13 cellular contexts compared by ENCODE assay signal in genomic region chr11:74139151-74139918, GRCh38. TPM values are rescaled to one million over a fixed set of nuclear protein-coding genes. Genes with fewer than 3 reads are reported as not detected.
DNase-seq lines count a peak whose midpoint lies in the region; ATAC-seq and TF ChIP-seq lines count a peak whose summit lies in the region.
"Had no signal": no experiment of that assay in that cellular context is flagged by ENCODE, and none has a peak within 500 bp of the region (broad histone marks: within the 10 kb centered on the region; RNA-seq: fewer than 3 reads in every experiment).

No MANE protein-coding gene starts in this region.

- DNase-seq in Right ventricle myocardium superior = no peak
- DNase-seq in right cardiac atrium = no peak
- DNase-seq in dorsolateral prefrontal cortex = no peak
- no peak for DNase-seq in mesothelial cell of epicardium (ENCODE audit: low spot score in 2 of 2, unreplicated experiment in 2 of 2)
- DNase-seq in GM10248 (ENCODE audit: extremely low spot score) = no peak
- DNase-seq in NCI-H82 treated with DMSO at 0.1 percent for 48 hours (lab: John Stamatoyannopoulos, UW; ENCODE audit: unreplicated experiment) = no peak
- no peak for DNase-seq in stimulated activated CD4-positive, alpha-beta T cell treated with anti-CD3 and anti-CD28 coated beads, Interleukin-4, amount 100 ng/mL, for 24 hours
- DNase-seq: activated naive CD8-positive, alpha-beta T cell treated with anti-CD3 and anti-CD28 coated beads, Interleukin-2, amount 10 ng/mL, durations not matched to agents 7 days and 5 days; effector memory CD4-positive, alpha-beta T cell; GF-D8; naive B cell; NCI-H1417 had no signal

- ATAC-seq in Right ventricle myocardium superior (ENCODE audit: poor library complexity) (peak; percentile 34), right cardiac atrium (no peak), GM21447 (IDR thresholded peaks at IDR 0.05; ENCODE audit: unreplicated experiment) (no peak)

- H3K9me3 Mint-ChIP-seq in mesothelial cell of epicardium = no peaks in the 10 kb centered on the region
- H3K9me3 Mint-ChIP-seq: activated naive CD8-positive, alpha-beta T cell treated with anti-CD3 and anti-CD28 coated beads, Interleukin-2, amount 10 ng/mL, durations not matched to agents 7 days and 5 days; naive B cell had no signal

- H3K27ac Mint-ChIP-seq in mesothelial cell of epicardium = peak overlapping the region; percentile 99
- H3K27ac Mint-ChIP-seq: activated naive CD8-positive, alpha-beta T cell treated with anti-CD3 and anti-CD28 coated beads, Interleukin-2, amount 10 ng/mL, durations not matched to agents 7 days and 5 days; naive B cell had no signal

- peaks cover 2% of the 10 kb centered on the region for H3K4me1 ChIP-seq in right cardiac atrium (ENCODE audit: control insufficient read depth, insufficient read depth, low read length)

- intact Hi-C loops in Right ventricle myocardium superior (cut with DNase I) (no loop called here), right cardiac atrium (cut with DNase I) (no loop called here), dorsolateral prefrontal cortex (cut with DNase I) (no loop called here)

- peaks cover 2% of the 10 kb centered on the region for H3K36me3 Mint-ChIP-seq in mesothelial cell of epicardium

- TF ChIP-seq CTCF in dorsolateral prefrontal cortex (IDR thresholded peaks at IDR 0.05 in 54 of 56, conservative IDR thresholded peaks at IDR 0.05 in 2 of 56; ENCODE audit: low read depth in 1 of 56, partially characterized antibody in 56 of 56) = no peak
- TF ChIP-seq CTCF in mesothelial cell of epicardium (IDR thresholded peaks at IDR 0.05; ENCODE audit: unreplicated experiment) = no peak
- no peak for TF ChIP-seq CTCF in GM10248 (IDR thresholded peaks at IDR 0.05; ENCODE audit: control extremely low read depth, extremely low read depth, low read depth, missing control alignments)

- H3K27me3 ChIP-seq in right cardiac atrium (ENCODE audit: control insufficient read depth, insufficient read depth) = no peaks in the 10 kb centered on the region
- H3K27me3 ChIP-seq in dorsolateral prefrontal cortex = no peaks in the 10 kb centered on the region

- H3K27ac ChIP-seq in right cardiac atrium (ENCODE audit: low read length) (no peak overlapping the region), dorsolateral prefrontal cortex (peak overlapping the region in 35 of 59 donors; percentile 2 to 79 (median 39))

- H3K4me3 ChIP-seq in right cardiac atrium (ENCODE audit: low read length) = no peak overlapping the region
- no peak overlapping the region for H3K4me3 ChIP-seq in dorsolateral prefrontal cortex

- H3K9me3 ChIP-seq in right cardiac atrium (ENCODE audit: control insufficient read depth, low read length) = no peaks in the 10 kb centered on the region

- CTCF ChIA-PET in GM10248 (lab: Yijun Ruan, JAX) = interaction anchor here (1.1 to 1.5 kb wide), 2 partner anchors 16 to 33 kb away, joined by 3 read pairs; no protein-coding TSS in a partner anchor

- no peaks in the 10 kb centered on the region for H3K27me3 Mint-ChIP-seq in mesothelial cell of epicardium (ENCODE audit: low read depth)
- H3K27me3 Mint-ChIP-seq: activated naive CD8-positive, alpha-beta T cell treated with anti-CD3 and anti-CD28 coated beads, Interleukin-2, amount 10 ng/mL, durations not matched to agents 7 days and 5 days; naive B cell had no signal

- WGBS in right cardiac atrium = 95% methylated on average over 6 of the region's 6 CpGs

- peaks cover 65% of the 10 kb centered on the region for H3K4me1 Mint-ChIP-seq in mesothelial cell of epicardium
- H3K4me1 Mint-ChIP-seq: activated naive CD8-positive, alpha-beta T cell treated with anti-CD3 and anti-CD28 coated beads, Interleukin-2, amount 10 ng/mL, durations not matched to agents 7 days and 5 days; naive B cell had no signal

- POLR2A ChIA-PET in GM10248 (lab: Yijun Ruan, JAX) = no interaction called here

- H3K4me3 Mint-ChIP-seq in mesothelial cell of epicardium = no peak overlapping the region
- H3K4me3 Mint-ChIP-seq: activated naive CD8-positive, alpha-beta T cell treated with anti-CD3 and anti-CD28 coated beads, Interleukin-2, amount 10 ng/mL, durations not matched to agents 7 days and 5 days; naive B cell had no signal

RNA-seq across cellular contexts. Expression of gene C2CD3, which starts 31.5 kb away (rescaled TPM):
- total RNA-seq in Right ventricle myocardium superior (9.1 TPM), right cardiac atrium (10 to 100 TPM; 13.8 to 19.1 (median 15.9) TPM), dorsolateral prefrontal cortex (10 to 100 TPM; 30.0 to 76.8 (median 42.6) TPM), mesothelial cell of epicardium (32.5 to 34.8 TPM (median 33.0 TPM) in 3 replicates)
- 10.1 TPM for polyA plus RNA-seq in right cardiac atrium

RNA-seq across cellular contexts. Expression of gene PPME1, which starts 31.8 kb away (rescaled TPM):
- total RNA-seq in Right ventricle myocardium superior (24.9 TPM), right cardiac atrium (10 to 100 TPM; 31.3 to 38.5 (median 35.2) TPM), dorsolateral prefrontal cortex (100 to 1,000 TPM in 73 of 120 experiments, 10 to 100 TPM in 47; 48.5 to 158 (median 108) TPM), mesothelial cell of epicardium (50.6 to 52.8 TPM (median 51.6 TPM) in 3 replicates)
- polyA plus RNA-seq in right cardiac atrium = 29.3 TPM
